In the genomic region with DNA sequence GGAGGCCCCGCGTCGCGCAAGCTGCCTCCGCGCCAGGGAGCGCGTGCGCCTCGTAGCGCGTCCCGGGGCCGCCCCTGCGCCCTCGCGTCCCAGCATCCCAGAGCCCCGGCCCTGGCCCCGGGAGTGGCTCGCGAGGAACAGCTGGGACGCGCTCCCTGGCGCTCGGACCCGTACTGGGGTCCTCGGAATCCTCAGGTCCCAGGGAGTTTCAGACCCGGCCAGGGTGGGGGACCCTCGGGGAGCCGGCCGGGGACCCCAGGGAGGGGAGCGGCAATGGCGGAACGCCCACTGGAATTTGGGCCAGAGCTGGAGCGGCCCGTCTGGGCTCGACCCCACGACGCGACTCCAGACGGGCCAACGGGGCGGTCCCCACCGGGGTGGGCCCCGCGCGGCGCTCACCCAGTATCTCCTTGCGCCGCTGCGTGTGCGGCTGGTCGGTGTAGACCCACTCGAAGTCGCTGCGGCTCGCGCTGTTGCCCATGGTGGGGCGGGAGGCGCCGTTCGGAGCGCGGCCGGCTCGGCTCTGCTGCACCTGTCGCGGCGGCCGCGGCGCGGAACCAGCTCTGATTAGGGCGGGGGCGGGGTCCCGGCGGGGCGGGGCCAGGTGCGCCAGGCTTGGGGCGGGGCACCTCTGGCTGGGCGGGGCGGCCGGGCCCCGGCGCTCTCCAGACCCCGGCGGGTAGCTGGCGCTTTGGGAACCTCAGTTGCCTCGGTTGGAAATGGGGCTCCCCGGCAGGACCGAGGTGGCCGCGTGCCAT, we compare ENCODE assay signal across 8 cellular contexts. TPM values are rescaled to one million over a fixed set of nuclear protein-coding genes. Genes with fewer than 3 reads are reported as not detected.
DNase-seq lines count a peak whose midpoint lies in the region; ATAC-seq lines count a peak whose summit lies in the region.

DEGS2 (minus strand) TSS at position 539 of the 758 bp plus-strand sequence; CDS start at position 481, 58 bp downstream.

- peaks cover 27 to 30% of the 10 kb centered on the region in 2 donors for H3K4me1 ChIP-seq in mucosa of rectum (ENCODE audit: control insufficient read depth in 2 of 2, insufficient read depth in 2 of 2, low read length in 2 of 2)

- H3K27ac ChIP-seq in mucosa of rectum (ENCODE audit: low read depth in 2 of 2, low read length in 2 of 2), result peak within 1 kb of the TSS; percentile 71 to 89

- no peaks in the 10 kb centered on the region for H3K9me3 ChIP-seq in mucosa of rectum (ENCODE audit: control insufficient read depth in 2 of 2, low read length in 2 of 2)

- H3K4me3 ChIP-seq in mucosa of rectum (ENCODE audit: low read length in 2 of 2), result peak within 1 kb of the TSS; percentile 67 to 69

- H3K9ac ChIP-seq in mucosa of rectum (ENCODE audit: low read depth in 1 of 2, low read length in 2 of 2), result peak within 1 kb of the TSS; percentile 68 to 87

- H3K36me3 ChIP-seq in mucosa of rectum (ENCODE audit: control insufficient read depth in 2 of 2, insufficient read depth in 2 of 2, low read length in 2 of 2), result no peaks in the 10 kb centered on the region

- peak; percentile 46 for ATAC-seq in GM18909 (IDR thresholded peaks at IDR 0.05; ENCODE audit: poor library complexity, unreplicated experiment)
- ATAC-seq in HG03159 (IDR thresholded peaks at IDR 0.05; ENCODE audit: unreplicated experiment), result peak; percentile 50
- no peak for ATAC-seq in GM18873 (IDR thresholded peaks at IDR 0.05; ENCODE audit: low FRiP score, unreplicated experiment)

- peaks cover 6 to 9% of the 10 kb centered on the region in 2 donors for H3K27me3 ChIP-seq in mucosa of rectum (ENCODE audit: control insufficient read depth in 2 of 2, insufficient read depth in 2 of 2, low read length in 2 of 2)

- DNase-seq in T-helper 22 cell (ENCODE audit: low read depth) (peak; percentile 39), cerebellum (ENCODE audit: low spot score) (peak; percentile 88), cerebellar nuclear complex (lab: John Stamatoyannopoulos, UW) (no peak)
- peak; percentile 29 to 73 (median 68) for DNase-seq in stimulated activated naive CD4-positive, alpha-beta T cell (lab: John Stamatoyannopoulos, UW)

RNA-seq across cellular contexts. Expression of gene DEGS2, which starts in this region (rescaled TPM):
- total RNA-seq in cerebellum, result 2.0 TPM

Comparison
In these comparisons a context has a peak if more than half of its experiments do, and no peak if none do; other contexts are left out.
1. DNase-seq: peak in T-helper 22 cell (single experiment), cerebellum (single experiment) and stimulated activated naive CD4-positive, alpha-beta T cell (6 of 6); none in cerebellar nuclear complex (0 of 2).